ENCODE assay signal across 1 cellular context in the genomic region with DNA sequence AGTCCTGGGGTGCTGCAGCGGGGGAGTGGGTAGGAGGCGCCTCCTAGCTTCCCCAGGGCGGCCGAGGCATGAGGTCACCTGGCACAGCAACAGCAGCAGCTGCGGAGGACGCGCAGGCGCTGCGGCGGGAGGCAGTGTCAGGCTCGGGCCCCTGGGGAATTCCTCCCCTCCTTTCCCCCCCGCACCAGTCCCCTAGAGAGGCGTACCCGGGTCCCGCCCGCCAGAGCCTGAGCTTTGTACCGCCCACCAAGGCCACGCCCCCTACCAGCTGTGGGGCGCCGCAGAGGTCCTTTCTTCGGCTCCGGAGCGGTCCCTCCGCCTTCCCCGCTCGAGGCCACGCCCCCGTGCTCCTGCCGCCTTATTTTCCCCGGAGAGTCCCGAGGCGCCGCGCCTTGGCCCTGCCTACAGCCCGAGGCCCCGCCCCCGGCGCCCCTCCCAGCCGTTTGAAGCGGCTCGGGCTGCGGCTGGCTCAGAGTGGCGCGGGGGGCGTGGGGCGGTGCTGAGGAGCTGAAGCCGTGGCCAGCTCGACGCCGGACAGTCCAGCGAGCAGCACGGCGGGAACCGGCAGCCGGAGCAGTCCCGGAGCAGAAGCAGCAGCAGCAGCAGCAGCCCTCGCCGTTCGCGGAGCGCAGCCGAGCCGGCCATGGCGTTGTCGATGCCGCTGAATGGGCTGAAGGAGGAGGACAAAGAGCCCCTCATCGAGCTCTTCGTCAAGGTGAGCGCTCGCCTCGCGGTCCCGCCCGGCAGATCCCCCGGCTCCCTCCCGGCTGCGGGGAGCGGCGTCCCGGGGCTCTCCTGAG.
TF ChIP-seq lines count a peak whose summit lies in the region.

A gene (plus strand): TSS at position 537 of the 800 bp plus-strand sequence. CDS start 107 bp downstream, at position 644.

TF ChIP-seq in K562, 482 proteins besides CTCF, POLR2A, EP300 and RAD21 (continued from another document and continues in another):
- TF ChIP-seq TCF7 (IDR thresholded peaks at IDR 0.05; ENCODE audit: borderline replicate concordance) (peak; percentile 43; the same call in 1 of the 2 replicates), PRPF4 (IDR thresholded peaks at IDR 0.05; ENCODE audit: insufficient read depth, low read depth, low read length, poor library complexity, severe bottlenecking) (peak; percentile 85), MBD2 (IDR thresholded peaks at IDR 0.05; ENCODE audit: borderline replicate concordance, low read depth) (peak; percentile 61; the same call in 1 of the 2 replicates), TBL1XR1 (IDR thresholded peaks at IDR 0.05; ENCODE audit: low read length in 2 of 2) (peak in 1 of 2 experiments; percentile 72; a peak in 2 of 4 replicates), SMAD4 (CRISPR knock-in tag; conservative IDR thresholded peaks at IDR 0.05) (peak; percentile 62), MAFK (IDR thresholded peaks at IDR 0.05; ENCODE audit: low read length) (0 out of 2 replicates have a peak, but pooled peaks have one; percentile 20), ZNF583 (CRISPR knock-in tag; IDR thresholded peaks at IDR 0.05) (peak; percentile 77), ZFPM2 (CRISPR knock-in tag; IDR thresholded peaks at IDR 0.05) (peak; percentile 50; the same call in 1 of the 2 replicates), CREB1 (IDR thresholded peaks at IDR 0.05) (peak; percentile 42), CREB1 (CRISPR knock-in tag; IDR thresholded peaks at IDR 0.05) (peak; percentile 32; the same call in 1 of the 2 replicates)
- TF ChIP-seq, protein P1, sequence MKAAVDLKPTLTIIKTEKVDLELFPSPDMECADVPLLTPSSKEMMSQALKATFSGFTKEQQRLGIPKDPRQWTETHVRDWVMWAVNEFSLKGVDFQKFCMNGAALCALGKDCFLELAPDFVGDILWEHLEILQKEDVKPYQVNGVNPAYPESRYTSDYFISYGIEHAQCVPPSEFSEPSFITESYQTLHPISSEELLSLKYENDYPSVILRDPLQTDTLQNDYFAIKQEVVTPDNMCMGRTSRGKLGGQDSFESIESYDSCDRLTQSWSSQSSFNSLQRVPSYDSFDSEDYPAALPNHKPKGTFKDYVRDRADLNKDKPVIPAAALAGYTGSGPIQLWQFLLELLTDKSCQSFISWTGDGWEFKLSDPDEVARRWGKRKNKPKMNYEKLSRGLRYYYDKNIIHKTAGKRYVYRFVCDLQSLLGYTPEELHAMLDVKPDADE (conservative IDR thresholded peaks at IDR 0.05; ENCODE audit: control insufficient read depth, low read depth, low read length) = peak; percentile 58
- TF ChIP-seq, protein P2, sequence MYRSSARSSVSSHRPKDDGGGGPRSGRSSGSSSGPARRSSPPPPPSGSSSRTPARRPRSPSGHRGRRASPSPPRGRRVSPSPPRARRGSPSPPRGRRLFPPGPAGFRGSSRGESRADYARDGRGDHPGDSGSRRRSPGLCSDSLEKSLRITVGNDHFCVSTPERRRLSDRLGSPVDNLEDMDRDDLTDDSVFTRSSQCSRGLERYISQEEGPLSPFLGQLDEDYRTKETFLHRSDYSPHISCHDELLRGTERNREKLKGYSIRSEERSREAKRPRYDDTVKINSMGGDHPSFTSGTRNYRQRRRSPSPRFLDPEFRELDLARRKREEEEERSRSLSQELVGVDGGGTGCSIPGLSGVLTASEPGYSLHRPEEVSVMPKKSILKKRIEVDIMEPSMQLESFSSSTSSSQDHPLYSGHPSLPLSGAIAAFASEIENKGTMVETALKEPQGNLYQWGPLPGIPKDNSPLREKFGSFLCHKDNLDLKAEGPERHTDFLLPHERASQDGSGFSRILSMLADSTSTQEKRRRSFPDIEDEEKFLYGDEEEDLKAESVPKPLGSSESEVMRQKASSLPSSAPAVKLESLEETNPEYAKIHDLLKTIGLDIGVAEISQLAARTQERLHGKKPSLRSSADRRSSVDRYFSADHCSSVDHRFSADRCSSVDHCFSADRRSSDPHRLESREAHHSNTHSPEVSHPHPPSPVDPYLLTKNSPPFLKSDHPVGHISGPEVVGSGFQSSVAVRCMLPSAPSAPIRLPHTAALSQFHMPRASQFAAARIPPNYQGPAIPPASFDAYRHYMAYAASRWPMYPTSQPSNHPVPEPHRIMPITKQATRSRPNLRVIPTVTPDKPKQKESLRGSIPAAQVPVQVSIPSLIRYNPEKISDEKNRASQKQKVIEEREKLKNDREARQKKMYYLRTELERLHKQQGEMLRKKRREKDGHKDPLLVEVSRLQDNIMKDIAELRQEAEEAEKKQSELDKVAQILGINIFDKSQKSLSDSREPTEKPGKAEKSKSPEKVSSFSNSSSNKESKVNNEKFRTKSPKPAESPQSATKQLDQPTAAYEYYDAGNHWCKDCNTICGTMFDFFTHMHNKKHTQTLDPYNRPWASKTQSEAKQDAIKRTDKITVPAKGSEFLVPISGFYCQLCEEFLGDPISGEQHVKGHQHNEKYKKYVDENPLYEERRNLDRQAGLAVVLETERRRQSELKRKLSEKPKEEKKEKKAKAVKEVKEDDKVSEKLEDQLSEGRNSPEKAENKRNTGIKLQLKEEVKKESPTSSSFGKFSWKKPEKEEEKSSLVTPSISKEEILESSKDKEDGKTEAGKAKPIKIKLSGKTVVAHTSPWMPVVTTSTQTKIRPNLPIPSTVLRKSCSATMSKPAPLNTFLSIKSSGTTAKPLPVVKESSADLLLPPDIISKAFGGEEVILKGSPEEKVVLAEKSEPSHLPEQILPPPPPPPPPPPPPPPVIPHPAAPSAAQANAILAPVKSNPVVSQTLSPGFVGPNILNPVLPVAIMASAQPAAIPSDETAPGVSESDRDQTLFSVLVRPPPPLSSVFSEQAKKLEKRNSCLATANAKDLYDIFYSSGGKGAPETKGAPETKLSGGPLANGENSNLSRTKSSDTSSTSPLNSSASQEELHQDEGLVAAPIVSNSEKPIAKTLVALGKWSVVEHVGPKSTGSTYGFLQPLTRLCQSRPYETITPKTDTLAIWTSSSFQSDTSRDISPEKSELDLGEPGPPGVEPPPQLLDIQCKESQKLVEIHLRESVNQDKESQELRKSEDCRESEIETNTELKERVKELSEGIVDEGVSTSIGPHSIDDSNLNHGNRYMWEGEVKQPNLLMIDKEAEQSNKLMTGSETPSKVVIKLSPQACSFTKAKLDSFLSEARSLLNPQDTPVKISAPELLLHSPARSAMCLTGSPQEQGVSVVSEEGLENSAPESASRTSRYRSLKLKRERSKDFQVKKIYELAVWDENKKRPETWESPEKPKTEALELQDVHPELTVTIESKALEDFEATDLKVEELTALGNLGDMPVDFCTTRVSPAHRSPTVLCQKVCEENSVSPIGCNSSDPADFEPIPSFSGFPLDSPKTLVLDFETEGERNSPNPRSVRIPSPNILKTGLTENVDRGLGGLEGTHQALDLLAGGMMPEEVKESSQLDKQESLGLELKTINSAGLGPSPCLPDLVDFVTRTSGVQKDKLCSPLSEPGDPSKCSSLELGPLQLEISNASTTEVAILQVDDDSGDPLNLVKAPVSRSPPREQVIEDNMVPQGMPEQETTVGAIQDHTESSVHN (IDR thresholded peaks at IDR 0.05; ENCODE audit: borderline replicate concordance in 1 of 2, low read depth in 1 of 2) = peak in 1 of 2 experiments; percentile 72; a peak in 2 of 4 replicates
- TF ChIP-seq, protein P3, sequence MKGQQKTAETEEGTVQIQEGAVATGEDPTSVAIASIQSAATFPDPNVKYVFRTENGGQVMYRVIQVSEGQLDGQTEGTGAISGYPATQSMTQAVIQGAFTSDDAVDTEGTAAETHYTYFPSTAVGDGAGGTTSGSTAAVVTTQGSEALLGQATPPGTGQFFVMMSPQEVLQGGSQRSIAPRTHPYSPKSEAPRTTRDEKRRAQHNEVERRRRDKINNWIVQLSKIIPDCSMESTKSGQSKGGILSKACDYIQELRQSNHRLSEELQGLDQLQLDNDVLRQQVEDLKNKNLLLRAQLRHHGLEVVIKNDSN (CRISPR knock-in tag; IDR thresholded peaks at IDR 0.05) = peak; percentile 73
- TF ChIP-seq, protein P4, sequence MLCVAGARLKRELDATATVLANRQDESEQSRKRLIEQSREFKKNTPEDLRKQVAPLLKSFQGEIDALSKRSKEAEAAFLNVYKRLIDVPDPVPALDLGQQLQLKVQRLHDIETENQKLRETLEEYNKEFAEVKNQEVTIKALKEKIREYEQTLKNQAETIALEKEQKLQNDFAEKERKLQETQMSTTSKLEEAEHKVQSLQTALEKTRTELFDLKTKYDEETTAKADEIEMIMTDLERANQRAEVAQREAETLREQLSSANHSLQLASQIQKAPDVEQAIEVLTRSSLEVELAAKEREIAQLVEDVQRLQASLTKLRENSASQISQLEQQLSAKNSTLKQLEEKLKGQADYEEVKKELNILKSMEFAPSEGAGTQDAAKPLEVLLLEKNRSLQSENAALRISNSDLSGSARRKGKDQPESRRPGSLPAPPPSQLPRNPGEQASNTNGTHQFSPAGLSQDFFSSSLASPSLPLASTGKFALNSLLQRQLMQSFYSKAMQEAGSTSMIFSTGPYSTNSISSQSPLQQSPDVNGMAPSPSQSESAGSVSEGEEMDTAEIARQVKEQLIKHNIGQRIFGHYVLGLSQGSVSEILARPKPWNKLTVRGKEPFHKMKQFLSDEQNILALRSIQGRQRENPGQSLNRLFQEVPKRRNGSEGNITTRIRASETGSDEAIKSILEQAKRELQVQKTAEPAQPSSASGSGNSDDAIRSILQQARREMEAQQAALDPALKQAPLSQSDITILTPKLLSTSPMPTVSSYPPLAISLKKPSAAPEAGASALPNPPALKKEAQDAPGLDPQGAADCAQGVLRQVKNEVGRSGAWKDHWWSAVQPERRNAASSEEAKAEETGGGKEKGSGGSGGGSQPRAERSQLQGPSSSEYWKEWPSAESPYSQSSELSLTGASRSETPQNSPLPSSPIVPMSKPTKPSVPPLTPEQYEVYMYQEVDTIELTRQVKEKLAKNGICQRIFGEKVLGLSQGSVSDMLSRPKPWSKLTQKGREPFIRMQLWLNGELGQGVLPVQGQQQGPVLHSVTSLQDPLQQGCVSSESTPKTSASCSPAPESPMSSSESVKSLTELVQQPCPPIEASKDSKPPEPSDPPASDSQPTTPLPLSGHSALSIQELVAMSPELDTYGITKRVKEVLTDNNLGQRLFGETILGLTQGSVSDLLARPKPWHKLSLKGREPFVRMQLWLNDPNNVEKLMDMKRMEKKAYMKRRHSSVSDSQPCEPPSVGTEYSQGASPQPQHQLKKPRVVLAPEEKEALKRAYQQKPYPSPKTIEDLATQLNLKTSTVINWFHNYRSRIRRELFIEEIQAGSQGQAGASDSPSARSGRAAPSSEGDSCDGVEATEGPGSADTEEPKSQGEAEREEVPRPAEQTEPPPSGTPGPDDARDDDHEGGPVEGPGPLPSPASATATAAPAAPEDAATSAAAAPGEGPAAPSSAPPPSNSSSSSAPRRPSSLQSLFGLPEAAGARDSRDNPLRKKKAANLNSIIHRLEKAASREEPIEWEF (CRISPR knock-in tag; IDR thresholded peaks at IDR 0.05) = no peak
- TF ChIP-seq, protein P5, sequence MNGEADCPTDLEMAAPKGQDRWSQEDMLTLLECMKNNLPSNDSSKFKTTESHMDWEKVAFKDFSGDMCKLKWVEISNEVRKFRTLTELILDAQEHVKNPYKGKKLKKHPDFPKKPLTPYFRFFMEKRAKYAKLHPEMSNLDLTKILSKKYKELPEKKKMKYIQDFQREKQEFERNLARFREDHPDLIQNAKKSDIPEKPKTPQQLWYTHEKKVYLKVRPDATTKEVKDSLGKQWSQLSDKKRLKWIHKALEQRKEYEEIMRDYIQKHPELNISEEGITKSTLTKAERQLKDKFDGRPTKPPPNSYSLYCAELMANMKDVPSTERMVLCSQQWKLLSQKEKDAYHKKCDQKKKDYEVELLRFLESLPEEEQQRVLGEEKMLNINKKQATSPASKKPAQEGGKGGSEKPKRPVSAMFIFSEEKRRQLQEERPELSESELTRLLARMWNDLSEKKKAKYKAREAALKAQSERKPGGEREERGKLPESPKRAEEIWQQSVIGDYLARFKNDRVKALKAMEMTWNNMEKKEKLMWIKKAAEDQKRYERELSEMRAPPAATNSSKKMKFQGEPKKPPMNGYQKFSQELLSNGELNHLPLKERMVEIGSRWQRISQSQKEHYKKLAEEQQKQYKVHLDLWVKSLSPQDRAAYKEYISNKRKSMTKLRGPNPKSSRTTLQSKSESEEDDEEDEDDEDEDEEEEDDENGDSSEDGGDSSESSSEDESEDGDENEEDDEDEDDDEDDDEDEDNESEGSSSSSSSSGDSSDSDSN (IDR thresholded peaks at IDR 0.05; ENCODE audit: borderline replicate concordance in 1 of 2, low read depth in 2 of 2, low read length in 2 of 2) = peak; percentile 77 to 82
